ENCODE assay signal across 22 cellular contexts in genomic region chr6:24621626-24622360, GRCh38. TPM values are rescaled to one million over a fixed set of nuclear protein-coding genes. Genes with fewer than 3 reads are reported as not detected.
A peak's percentile ranks its signal among the peaks of the same experiment; 100 is the strongest.
DNase-seq lines count a peak whose midpoint lies in the region; ATAC-seq, FAIRE-seq and TF ChIP-seq lines count a peak whose summit lies in the region.
"Had no signal": no experiment of that assay in that cellular context is flagged by ENCODE, and none has a peak within 500 bp of the region (broad histone marks: within the 10 kb centered on the region; RNA-seq: fewer than 3 reads in every experiment).

No MANE protein-coding gene starts in this region.

- TF ChIP-seq POLR2A in K562 (conservative IDR thresholded peaks at IDR 0.05), result no peak
- TF ChIP-seq POLR2A in gastrocnemius medialis (IDR thresholded peaks at IDR 0.05), result no peak

- H3K36me3 ChIP-seq in GM23338 (ENCODE audit: insufficient read depth) (no peaks in the 10 kb centered on the region), K562 (ENCODE audit: control insufficient read depth, insufficient read depth, low read length) (no peaks in the 10 kb centered on the region), endodermal cell (ENCODE audit: control insufficient read depth, insufficient read depth, low read length) (no peaks in the 10 kb centered on the region), neural progenitor cell (no peaks in the 10 kb centered on the region), gastrocnemius medialis (no peaks in the 10 kb centered on the region)
- H3K36me3 ChIP-seq: BLaER1 treated with 17β-estradiol and CSF1 and Interleukin-3, amounts not matched to agents 10 nM and 100 nM had no signal

- intact Hi-C loops in K562 (cut with micrococcal nuclease) (no loop called here), gastrocnemius medialis (cut with DNase I; ENCODE audit: low total_unique reads) (no loop called here)

- in situ Hi-C loops in K562 (cut with MboI) (no loop called here), gastrocnemius medialis (cut with MboI; ENCODE audit: low sequenced_read_pairs in 4 of 4) (no loop called here)

- H3F3A ChIP-seq in GM23338 (replicated peaks; ENCODE audit: low read depth) (no peaks in the 10 kb centered on the region), neural progenitor cell (ENCODE audit: low read depth) (no peaks in the 10 kb centered on the region)

- no peaks in the 10 kb centered on the region for H4K20me1 ChIP-seq in GM23338 (replicated peaks; ENCODE audit: insufficient read depth)
- no peaks in the 10 kb centered on the region for H4K20me1 ChIP-seq in K562 (replicated peaks; ENCODE audit: control insufficient read depth, insufficient read depth, low read length)
- no peaks in the 10 kb centered on the region for H4K20me1 ChIP-seq in neural progenitor cell (ENCODE audit: low read depth)
- H4K20me1 ChIP-seq: BLaER1 treated with 17β-estradiol and CSF1 and Interleukin-3, amounts not matched to agents 10 nM and 100 nM had no signal

- no peaks in the 10 kb centered on the region for H3K27me3 ChIP-seq in GM23338 (ENCODE audit: insufficient read depth)
- peaks cover 19 to 23% of the 10 kb centered on the region in 2 experiments; a peak in 4 of 5 replicates for H3K27me3 ChIP-seq in K562 (ENCODE audit: control insufficient read depth in 2 of 2, insufficient read depth in 2 of 2, low read length in 2 of 2)
- peaks cover 5% of the 10 kb centered on the region for H3K27me3 ChIP-seq in endodermal cell (ENCODE audit: control insufficient read depth, insufficient read depth, low read length, poor library complexity, severe bottlenecking)
- H3K27me3 ChIP-seq in neural progenitor cell, result no peaks in the 10 kb centered on the region
- H3K27me3 ChIP-seq in gastrocnemius medialis, result no peaks in the 10 kb centered on the region
- H3K27me3 ChIP-seq: BLaER1 treated with 17β-estradiol and CSF1 and Interleukin-3, amounts not matched to agents 10 nM and 100 nM had no signal

- H3K4me1 Mint-ChIP-seq in GM23338 (peaks cover 17% of the 10 kb centered on the region), endodermal cell (peaks cover 10% of the 10 kb centered on the region), neural progenitor cell (no peaks in the 10 kb centered on the region)
- H3K4me1 Mint-ChIP-seq: B cell had no signal

- H3K4me1 ChIP-seq in GM23338 (ENCODE audit: insufficient read depth), result peaks cover 9% of the 10 kb centered on the region; the same call in 1 of the 2 replicates
- no peaks in the 10 kb centered on the region for H3K4me1 ChIP-seq in K562 (replicated peaks in 1 of 2; ENCODE audit: control insufficient read depth in 2 of 2, insufficient read depth in 2 of 2, low read length in 2 of 2)
- no peaks in the 10 kb centered on the region for H3K4me1 ChIP-seq in endodermal cell (ENCODE audit: control insufficient read depth, insufficient read depth, low read length)
- no peaks in the 10 kb centered on the region for H3K4me1 ChIP-seq in neural progenitor cell
- no peaks in the 10 kb centered on the region for H3K4me1 ChIP-seq in gastrocnemius medialis

- TF ChIP-seq EP300 in K562 (IDR thresholded peaks at IDR 0.05; ENCODE audit: low read length), result no peak

- no peak for FAIRE-seq in K562 (lab: Jason Lieb, UNC)
- FAIRE-seq: G401.6, GM12891, GM18507, H54, HTR-8/SVneo had no signal

- BruUV-seq in K562 (replicated peaks; lab: Mats Ljungman, UMichigan), result no TSS peak

- no peak overlapping the region for H3K4me2 ChIP-seq in GM23338
- no peak overlapping the region for H3K4me2 ChIP-seq in K562 (ENCODE audit: insufficient read depth, low read length)
- H3K4me2 ChIP-seq in neural progenitor cell, result no peak overlapping the region
- H3K4me2 ChIP-seq: BLaER1 treated with 17β-estradiol and CSF1 and Interleukin-3, amounts not matched to agents 10 nM and 100 nM had no signal

- no peak for DNase-seq in GM23338 (ENCODE audit: low spot score)
- DNase-seq in K562 (ENCODE audit: extremely low read depth in 1 of 4, low spot score in 3 of 4), result no peak
- no peak for DNase-seq in endodermal cell
- DNase-seq in neural progenitor cell (ENCODE audit: low spot score), result no peak
- no peak for DNase-seq in gastrocnemius medialis
- DNase-seq in NCI-H2107 treated with DMSO at 0.1 percent for 48 hours (lab: John Stamatoyannopoulos, UW; ENCODE audit: unreplicated experiment), result no peak
- DNase-seq: Calu3; CD8-positive, alpha-beta T cell; DND-41; EL; HFFc6; KG1 had no signal

- H3K9me1 ChIP-seq in K562 (ENCODE audit: control insufficient read depth, insufficient read depth, low read length), result no peaks in the 10 kb centered on the region

- H3K4me3 ChIP-seq in GM23338, result no peak overlapping the region
- H3K4me3 ChIP-seq in K562, result no peak overlapping the region
- no peak overlapping the region for H3K4me3 ChIP-seq in endodermal cell (ENCODE audit: low read length)
- no peak overlapping the region for H3K4me3 ChIP-seq in neural progenitor cell
- H3K4me3 ChIP-seq in gastrocnemius medialis, result no peak overlapping the region
- H3K4me3 ChIP-seq: BLaER1 treated with 17β-estradiol and CSF1 and Interleukin-3, amounts not matched to agents 10 nM and 100 nM had no signal

- H3K9me3 Mint-ChIP-seq in GM23338, result no peaks in the 10 kb centered on the region
- no peaks in the 10 kb centered on the region for H3K9me3 Mint-ChIP-seq in endodermal cell
- no peaks in the 10 kb centered on the region for H3K9me3 Mint-ChIP-seq in neural progenitor cell
- H3K9me3 Mint-ChIP-seq: CD8-positive, alpha-beta T cell; HFFc6; IgD-negative memory B cell had no signal

- no peak overlapping the region for H3K4me3 Mint-ChIP-seq in GM23338
- H3K4me3 Mint-ChIP-seq in endodermal cell, result no peak overlapping the region
- H3K4me3 Mint-ChIP-seq in neural progenitor cell, result no peak overlapping the region
- H3K4me3 Mint-ChIP-seq: B cell; CD8-positive, alpha-beta T cell; HFFc6; IgD-negative memory B cell had no signal

- H3K79me2 ChIP-seq in GM23338 (replicated peaks; ENCODE audit: insufficient read depth), result no peaks in the 10 kb centered on the region
- no peaks in the 10 kb centered on the region for H3K79me2 ChIP-seq in K562 (ENCODE audit: control insufficient read depth, insufficient read depth, low read length)
- H3K79me2 ChIP-seq in neural progenitor cell (ENCODE audit: low read depth), result no peaks in the 10 kb centered on the region

- 1% methylated on average over 7 of the region's 7 CpGs for WGBS in K562 (ENCODE audit: insufficient coverage, low coverage, missing lambda C conversion rate)
- WGBS in endodermal cell (ENCODE audit: insufficient coverage in 1 of 2, insufficient read length in 1 of 2), 2 experiments, result 89 to 93% methylated on average over 4 to 7 of the region's 7 CpGs

- no peaks in the 10 kb centered on the region for H3K9me2 ChIP-seq in GM23338 (ENCODE audit: insufficient read depth)

- H3K36me3 Mint-ChIP-seq in GM23338 (ENCODE audit: low read depth) (no peaks in the 10 kb centered on the region), endodermal cell (ENCODE audit: low read depth) (no peaks in the 10 kb centered on the region), neural progenitor cell (no peaks in the 10 kb centered on the region)
- H3K36me3 Mint-ChIP-seq: CD8-positive, alpha-beta T cell had no signal

- H3K9me3 ChIP-seq in K562 (replicated peaks; ENCODE audit: control insufficient read depth, insufficient read depth, low read depth, low read length) (no peaks in the 10 kb centered on the region), endodermal cell (ENCODE audit: control insufficient read depth, low read length) (no peaks in the 10 kb centered on the region), neural progenitor cell (ENCODE audit: low read depth) (no peaks in the 10 kb centered on the region), gastrocnemius medialis (no peaks in the 10 kb centered on the region)
- H3K9me3 ChIP-seq: BLaER1 treated with 17β-estradiol and CSF1 and Interleukin-3, amounts not matched to agents 10 nM and 100 nM had no signal

- H3K27me3 Mint-ChIP-seq in GM23338 (ENCODE audit: insufficient read depth, low read depth, poor library complexity), result no peaks in the 10 kb centered on the region
- H3K27me3 Mint-ChIP-seq in endodermal cell (ENCODE audit: insufficient read depth), result peaks cover 9% of the 10 kb centered on the region
- H3K27me3 Mint-ChIP-seq in neural progenitor cell (ENCODE audit: insufficient read depth, low read depth), result peaks cover 6% of the 10 kb centered on the region
- H3K27me3 Mint-ChIP-seq: IgD-negative memory B cell had no signal

- no peak for TF ChIP-seq CTCF in GM23338 (conservative IDR thresholded peaks at IDR 0.05; ENCODE audit: low read depth in 2 of 2)
- no peak for TF ChIP-seq CTCF in K562 (IDR thresholded peaks at IDR 0.05 in 2 of 3, conservative IDR thresholded peaks at IDR 0.05 in 1 of 3; ENCODE audit: insufficient read depth in 2 of 3, low read depth in 1 of 3, low read length in 3 of 3)
- peak; percentile 28 for TF ChIP-seq CTCF in endodermal cell (conservative IDR thresholded peaks at IDR 0.05)
- no peak for TF ChIP-seq CTCF in neural progenitor cell (IDR thresholded peaks at IDR 0.05)
- no peak for TF ChIP-seq CTCF in gastrocnemius medialis (IDR thresholded peaks at IDR 0.05 in 4 of 5, conservative IDR thresholded peaks at IDR 0.05 in 1 of 5)

- ATAC-seq in GM23338, result peak; percentile 59
- peak; percentile 64 for ATAC-seq in K562
- no peak for ATAC-seq in gastrocnemius medialis
- ATAC-seq in GM19467 (IDR thresholded peaks at IDR 0.05; ENCODE audit: unreplicated experiment), result no peak
- ATAC-seq: CD8-positive, alpha-beta T cell; HCT116 had no signal

- H2AFZ ChIP-seq in GM23338, result peak overlapping the region; percentile 70; the same call in 1 of the 2 replicates
- H2AFZ ChIP-seq in K562 (ENCODE audit: low read depth, low read length), result no peak overlapping the region
- H2AFZ ChIP-seq in neural progenitor cell (replicated peaks), result peak overlapping the region; percentile 77

- no peak for TF ChIP-seq RAD21 in K562 (CRISPR knock-in tag; conservative IDR thresholded peaks at IDR 0.05 in 1 of 2, IDR thresholded peaks at IDR 0.05 in 1 of 2)

- H3K9ac ChIP-seq in K562 (ENCODE audit: insufficient read depth in 1 of 2, low read depth in 2 of 2, low read length in 2 of 2) (no peak overlapping the region), endodermal cell (ENCODE audit: extremely low read depth, low read length, poor library complexity, severe bottlenecking) (no peak overlapping the region), neural progenitor cell (no peak overlapping the region)
- H3K9ac ChIP-seq: BLaER1 treated with 17β-estradiol and CSF1 and Interleukin-3, amounts not matched to agents 10 nM and 100 nM had no signal

- CTCF ChIA-PET in K562 (lab: Yijun Ruan, JAX; ENCODE audit: low intra/inter-chr PET ratio), result no interaction called here

- H3K27ac ChIP-seq in GM23338 (ENCODE audit: low read depth) (no peak overlapping the region), K562 (ENCODE audit: extremely low read depth, low read depth, low read length) (no peak overlapping the region), endodermal cell (ENCODE audit: low read depth, low read length) (no peak overlapping the region), neural progenitor cell (no peak overlapping the region), gastrocnemius medialis (no peak overlapping the region)
- H3K27ac ChIP-seq: BLaER1 treated with 17β-estradiol and CSF1 and Interleukin-3, amounts not matched to agents 10 nM and 100 nM had no signal

- POLR2A ChIA-PET in K562 (lab: Yijun Ruan, JAX), result interaction anchor here (1.4 to 2.7 kb wide), 3 partner anchors 24 to 44 kb away, joined by 5 to 10 read pairs (median 7); partner anchors contain the start of genes ACOT13, KIAA0319 and TDP2

- no peak overlapping the region for H3K27ac Mint-ChIP-seq in GM23338
- H3K27ac Mint-ChIP-seq in endodermal cell, result no peak overlapping the region
- H3K27ac Mint-ChIP-seq in neural progenitor cell, result no peak overlapping the region
- H3K27ac Mint-ChIP-seq: B cell; CD8-positive, alpha-beta T cell; HFFc6; IgD-negative memory B cell had no signal

RNA-seq across cellular contexts. Expression of gene KIAA0319, which starts 24.2 kb away (rescaled TPM):
- 1.0 and 1.4 TPM in 2 replicates for total RNA-seq in GM23338 (2014; rRNA removed; shearing (Covaris generic))
- polyA plus RNA-seq in GM23338 (2016; fragmentation: Nextera tagmentation; extraction: Ambion mirVana), result 0.44 and 0.54 TPM in 2 replicates
- not detected in 2 replicates for total RNA-seq in K562 (2011; cell fraction: chromatin; rRNA removed; ENCODE audit: low replicate concordance)
- not detected in 2 replicates for total RNA-seq in K562 (2011; cell fraction: nucleolus; rRNA removed)
- not detected in 2 replicates for total RNA-seq in K562 (2011; cell fraction: nucleoplasm; rRNA removed)
- total RNA-seq in K562 (2014; rRNA removed), result not detected in 2 replicates
- not detected in 2 replicates for total RNA-seq in K562 (2014; rRNA removed; fragmentation: Illumina TruSeq; extraction: Trizol)
- not detected in 2 replicates for total RNA-seq in K562 (2015; rRNA removed; fragmentation: Illumina TruSeq; extraction: Trizol)
- total RNA-seq in K562 (2021), result not detected in 2 replicates
- not detected in 2 replicates for polyA plus RNA-seq in K562 (2011; rRNA removed)
- not detected in 2 replicates for polyA plus RNA-seq in K562 (2011; cell fraction: cytosol; rRNA removed)
- polyA plus RNA-seq in K562 (2011; cell fraction: nucleus; rRNA removed), result not detected in 2 replicates
- polyA plus RNA-seq in K562 (2012), result 0.01 TPM in 2 replicates
- 0.01 TPM in 1 of 2 replicates, not detected in the other for polyA plus RNA-seq in K562 (2014; fragmentation: Illumina TruSeq; extraction: Trizol)
- not detected for polyA plus RNA-seq in K562 (2014; fragmentation: Nextera tagmentation; extraction: Ambion mirVana)
- 0.03 TPM in 1 of 2 replicates, not detected in the other for polyA plus RNA-seq in K562 (2014; rRNA removed)
- polyA minus RNA-seq in K562 (2011; rRNA and poly(A)+ RNA removed), result not detected in 2 replicates
- polyA minus RNA-seq in K562 (2011; cell fraction: cytosol; rRNA and poly(A)+ RNA removed), result not detected in 2 replicates
- not detected in 2 replicates for polyA minus RNA-seq in K562 (2011; cell fraction: nucleus; rRNA and poly(A)+ RNA removed)
- under 1 TPM; 0.48 to 0.75 TPM for total RNA-seq in endodermal cell
- 0.28 TPM for polyA plus RNA-seq in endodermal cell (2013, experiment 1 of 2)
- polyA plus RNA-seq in endodermal cell (2013, experiment 2 of 2), result 0.25 TPM
- 0.12 and 0.34 TPM in 2 replicates for total RNA-seq in neural progenitor cell (ENCODE audit: low replicate concordance)
- total RNA-seq in gastrocnemius medialis, result not detected
- total RNA-seq: CD8-positive, alpha-beta T cell had no signal

RNA-seq across cellular contexts. Expression of gene TDP2, which starts 44.9 kb away (rescaled TPM):
- 47.8 and 64.5 TPM in 2 replicates for total RNA-seq in GM23338 (2014; rRNA removed; shearing (Covaris generic))
- polyA plus RNA-seq in GM23338 (2016; fragmentation: Nextera tagmentation; extraction: Ambion mirVana), result 41.8 and 46.8 TPM in 2 replicates
- total RNA-seq in K562 (2011; cell fraction: chromatin; rRNA removed; ENCODE audit: low replicate concordance), result 36.5 and 52.5 TPM in 2 replicates
- 30.2 and 34.3 TPM in 2 replicates for total RNA-seq in K562 (2011; cell fraction: nucleolus; rRNA removed)
- total RNA-seq in K562 (2011; cell fraction: nucleoplasm; rRNA removed), result 41.6 and 42.5 TPM in 2 replicates
- total RNA-seq in K562 (2014; rRNA removed), result 29.0 and 46.5 TPM in 2 replicates
- 31.8 and 32.9 TPM in 2 replicates for total RNA-seq in K562 (2014; rRNA removed; fragmentation: Illumina TruSeq; extraction: Trizol)
- total RNA-seq in K562 (2015; rRNA removed; fragmentation: Illumina TruSeq; extraction: Trizol), result 27.3 and 28.6 TPM in 2 replicates
- total RNA-seq in K562 (2021), result 37.9 and 38.2 TPM in 2 replicates
- polyA plus RNA-seq in K562 (2011; rRNA removed), result 41.3 and 60.1 TPM in 2 replicates
- polyA plus RNA-seq in K562 (2011; cell fraction: cytosol; rRNA removed), result 10.1 and 18.1 TPM in 2 replicates
- 28.7 and 29.2 TPM in 2 replicates for polyA plus RNA-seq in K562 (2011; cell fraction: nucleus; rRNA removed)
- polyA plus RNA-seq in K562 (2012), result 43.5 and 47.6 TPM in 2 replicates
- 53.6 and 56.8 TPM in 2 replicates for polyA plus RNA-seq in K562 (2014; fragmentation: Illumina TruSeq; extraction: Trizol)
- polyA plus RNA-seq in K562 (2014; fragmentation: Nextera tagmentation; extraction: Ambion mirVana), result 10 to 100 TPM; 27.7 to 28.7 TPM
- 53.0 and 56.5 TPM in 2 replicates for polyA plus RNA-seq in K562 (2014; rRNA removed)
- polyA minus RNA-seq in K562 (2011; rRNA and poly(A)+ RNA removed), result 29.1 and 37.8 TPM in 2 replicates
- 12.4 and 13.6 TPM in 2 replicates for polyA minus RNA-seq in K562 (2011; cell fraction: cytosol; rRNA and poly(A)+ RNA removed)
- 31.9 and 71.3 TPM in 2 replicates for polyA minus RNA-seq in K562 (2011; cell fraction: nucleus; rRNA and poly(A)+ RNA removed)
- 10 to 100 TPM; 53.0 to 54.2 TPM for total RNA-seq in endodermal cell
- 38.6 TPM for polyA plus RNA-seq in endodermal cell (2013, experiment 1 of 2)
- polyA plus RNA-seq in endodermal cell (2013, experiment 2 of 2), result 38.2 TPM
- total RNA-seq in neural progenitor cell (ENCODE audit: low replicate concordance), result 31.8 and 49.9 TPM in 2 replicates
- 10 to 100 TPM; 17.6 to 44.2 (median 21.7) TPM for total RNA-seq in gastrocnemius medialis

RNA-seq across cellular contexts. Expression of gene ACOT13, which starts 45.1 kb away (rescaled TPM):
- total RNA-seq in GM23338 (2014; rRNA removed; shearing (Covaris generic)), result 17.4 and 17.8 TPM in 2 replicates
- polyA plus RNA-seq in GM23338 (2016; fragmentation: Nextera tagmentation; extraction: Ambion mirVana) (175 and 190 TPM in 2 replicates), K562 (2011; rRNA removed) (99.7 and 129 TPM in 2 replicates), K562 (2014; fragmentation: Illumina TruSeq; extraction: Trizol) (72.2 and 82.8 TPM in 2 replicates), K562 (2014; fragmentation: Nextera tagmentation; extraction: Ambion mirVana) (100 to 1,000 TPM; 106 to 127 TPM), K562 (2014; rRNA removed) (37.6 and 40.4 TPM in 2 replicates)
- total RNA-seq in K562 (2011; cell fraction: chromatin; rRNA removed; ENCODE audit: low replicate concordance), result 4.4 and 16.0 TPM in 2 replicates
- 4.3 TPM in 2 replicates for total RNA-seq in K562 (2011; cell fraction: nucleolus; rRNA removed)
- total RNA-seq in K562 (2011; cell fraction: nucleoplasm; rRNA removed), result 6.1 and 11.8 TPM in 2 replicates
- total RNA-seq in K562 (2014; rRNA removed) (14.1 and 20.9 TPM in 2 replicates), K562 (2014; rRNA removed; fragmentation: Illumina TruSeq; extraction: Trizol) (65.7 and 75.7 TPM in 2 replicates), K562 (2015; rRNA removed; fragmentation: Illumina TruSeq; extraction: Trizol) (46.3 and 49.2 TPM in 2 replicates), K562 (2021) (57.9 and 58.1 TPM in 2 replicates), endodermal cell (10 to 100 TPM; 36.2 to 43.1 TPM), neural progenitor cell (ENCODE audit: low replicate concordance) (9.6 and 12.0 TPM in 2 replicates), gastrocnemius medialis (10 to 100 TPM; 13.6 to 28.2 (median 21.1) TPM)
- 24.7 and 40.8 TPM in 2 replicates for polyA plus RNA-seq in K562 (2011; cell fraction: cytosol; rRNA removed)
- 11.4 and 19.8 TPM in 2 replicates for polyA plus RNA-seq in K562 (2011; cell fraction: nucleus; rRNA removed)
- 54.7 and 56.0 TPM in 2 replicates for polyA plus RNA-seq in K562 (2012)
- polyA minus RNA-seq in K562 (2011; rRNA and poly(A)+ RNA removed), result 48.9 and 54.5 TPM in 2 replicates
- 13.7 and 18.1 TPM in 2 replicates for polyA minus RNA-seq in K562 (2011; cell fraction: cytosol; rRNA and poly(A)+ RNA removed)
- polyA minus RNA-seq in K562 (2011; cell fraction: nucleus; rRNA and poly(A)+ RNA removed), result 3.6 and 6.2 TPM in 2 replicates
- polyA plus RNA-seq in endodermal cell (2013, experiment 1 of 2), result 39.2 TPM
- 34.8 TPM for polyA plus RNA-seq in endodermal cell (2013, experiment 2 of 2)

Comparison
In these comparisons a context has a peak if more than half of its experiments do, and no peak if none do; other contexts are left out.
1. ATAC-seq: peak in GM23338 (single experiment) and K562 (single experiment); none in gastrocnemius medialis (0 of 2) and GM19467 (single experiment).